Comparison of ENCODE assay signal across 12 cellular contexts in the genomic region with DNA sequence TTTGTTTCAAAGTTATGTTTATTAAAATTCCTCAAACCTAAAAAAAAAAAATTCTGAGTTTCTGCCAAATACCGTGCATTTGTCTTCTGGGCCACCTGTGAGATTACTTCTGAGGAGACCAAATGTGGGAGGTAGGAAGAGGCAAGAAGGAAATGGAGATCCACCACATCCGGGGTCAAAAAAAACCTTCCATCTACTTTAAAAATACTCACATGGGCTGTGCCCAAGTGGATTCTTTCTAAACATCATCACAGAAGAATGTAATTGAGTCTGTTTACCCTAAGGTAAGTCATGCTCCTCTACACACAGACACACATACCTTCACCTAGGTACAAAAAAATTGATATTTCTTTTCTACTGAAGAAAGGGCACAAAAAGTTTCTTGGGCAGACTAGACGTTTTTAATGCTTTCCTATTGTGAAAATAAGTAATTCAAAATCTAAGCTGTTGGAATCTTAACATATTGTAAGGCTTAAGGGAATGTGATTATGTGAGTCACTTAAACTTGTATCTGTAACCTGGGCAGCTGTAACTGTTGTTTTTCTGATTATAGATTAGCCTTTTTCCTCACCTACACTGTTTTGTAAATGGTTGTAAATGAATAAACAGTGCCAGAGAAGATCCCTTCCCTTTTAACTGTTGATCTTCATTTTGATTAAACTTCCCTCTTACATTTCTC. TPM values are rescaled to one million over a fixed set of nuclear protein-coding genes. Genes with fewer than 3 reads are reported as not detected.
DNase-seq lines count a peak whose midpoint lies in the region; ATAC-seq and TF ChIP-seq lines count a peak whose summit lies in the region.
"Had no signal": no experiment of that assay in that cellular context is flagged by ENCODE, and none has a peak within 500 bp of the region (broad histone marks: within the 10 kb centered on the region; RNA-seq: fewer than 3 reads in every experiment).

No MANE protein-coding gene starts in this region.

- DNase-seq in CD8-positive, alpha-beta memory T cell: peak in 2 of 5 donors; percentile 61 to 77
- DNase-seq in T-helper 2 cell treated with Interferon-gamma antibody and Interleukin-4, amounts not matched to agents 5 μg/mL and 100 μg/mL, for 36 hours (ENCODE audit: low spot score): peak; percentile 38
- DNase-seq in lower lobe of right lung: no peak
- no peak for DNase-seq in AG08396 (ENCODE audit: low spot score)
- DNase-seq in NCI-H524 (lab: John Stamatoyannopoulos, UW): no peak
- no peak for DNase-seq in NCI-H2107 (lab: John Stamatoyannopoulos, UW)
- DNase-seq: KG1; stimulated activated CD4-positive, alpha-beta T cell treated with anti-CD3 and anti-CD28 coated beads, Interleukin-12 subunit alpha, Interleukin-12 subunit beta, amount 100 ng/mL, for 4 hours had no signal

- H3K9me3 ChIP-seq in CD8-positive, alpha-beta memory T cell (ENCODE audit: low read length): no peaks in the 10 kb centered on the region
- no peaks in the 10 kb centered on the region for H3K9me3 ChIP-seq in HEK293 (ENCODE audit: control insufficient read depth, insufficient read depth, low read depth, low read length)
- no peaks in the 10 kb centered on the region for H3K9me3 ChIP-seq in lower lobe of right lung

- ATAC-seq in lower lobe of right lung: peak; percentile 75 to 91
- no peak for ATAC-seq in HG02610 (IDR thresholded peaks at IDR 0.05; ENCODE audit: unreplicated experiment)
- ATAC-seq: WTC11 had no signal

- H3K27ac Mint-ChIP-seq in CD8-positive, alpha-beta memory T cell: peak overlapping the region; percentile 75 to 98 (median 89)
- H3K27ac Mint-ChIP-seq in T-helper 2 cell treated with Interferon-gamma antibody and Interleukin-4, amounts not matched to agents 5 μg/mL and 100 μg/mL, for 36 hours: peak overlapping the region; percentile 87
- H3K27ac Mint-ChIP-seq: WTC11 had no signal

- intact Hi-C loops in lower lobe of right lung (cut with DNase I): no loop called here

- H3K36me3 ChIP-seq in CD8-positive, alpha-beta memory T cell (ENCODE audit: insufficient read depth, low read length): no peaks in the 10 kb centered on the region
- no peaks in the 10 kb centered on the region for H3K36me3 ChIP-seq in HEK293 (ENCODE audit: control insufficient read depth in 2 of 2, insufficient read depth in 1 of 2, low read length in 2 of 2)
- H3K36me3 ChIP-seq in lower lobe of right lung: peaks cover 2% of the 10 kb centered on the region

- POLR2A ChIA-PET in CD8-positive, alpha-beta memory T cell (lab: Charles Lee): interaction anchor here (0.6 to 1.0 kb wide), 2 partner anchors 20 to 37 kb away, joined by 4 read pairs; no protein-coding TSS in a partner anchor
- POLR2A ChIA-PET in HEK293 (lab: Yijun Ruan, JAX): no interaction called here

- CTCF ChIA-PET in CD8-positive, alpha-beta memory T cell (lab: Charles Lee): interaction anchor here (0.8 to 2.1 kb wide), 7 partner anchors 19 to 224 kb away, joined by 3 to 6 read pairs (median 5); no protein-coding TSS in a partner anchor
- CTCF ChIA-PET in HEK293 (lab: Yijun Ruan, JAX): interaction anchor here (0.5 to 1.5 kb wide), 3 partner anchors 9 to 108 kb away, joined by 3 to 5 read pairs (median 4); a partner anchor contains a TSS

- H3K27ac ChIP-seq in CD8-positive, alpha-beta memory T cell (ENCODE audit: low read depth, low read length): no peak overlapping the region
- H3K27ac ChIP-seq in HEK293 (ENCODE audit: extremely low read depth, low read depth, low read length): no peak overlapping the region
- H3K27ac ChIP-seq in lower lobe of right lung: peak overlapping the region; percentile 27

- H3K4me3 ChIP-seq in CD8-positive, alpha-beta memory T cell (ENCODE audit: low read length): no peak overlapping the region
- H3K4me3 ChIP-seq in HEK293 (ENCODE audit: low read depth, low read length): no peak overlapping the region
- no peak overlapping the region for H3K4me3 ChIP-seq in lower lobe of right lung
- H3K4me3 ChIP-seq: cardiac muscle cell had no signal

- H3K4me3 Mint-ChIP-seq in CD8-positive, alpha-beta memory T cell: peak overlapping the region; percentile 20 to 82 (median 68)
- H3K4me3 Mint-ChIP-seq in T-helper 2 cell treated with Interferon-gamma antibody and Interleukin-4, amounts not matched to agents 5 μg/mL and 100 μg/mL, for 36 hours: peak overlapping the region; percentile 78
- H3K4me3 Mint-ChIP-seq: WTC11 had no signal

- H3K4me1 Mint-ChIP-seq in CD8-positive, alpha-beta memory T cell: peaks cover 51 to 61% (median 60%) of the 10 kb centered on the region in 3 donors
- peaks cover 59% of the 10 kb centered on the region for H3K4me1 Mint-ChIP-seq in T-helper 2 cell treated with Interferon-gamma antibody and Interleukin-4, amounts not matched to agents 5 μg/mL and 100 μg/mL, for 36 hours (ENCODE audit: low read depth)
- H3K4me1 Mint-ChIP-seq: WTC11 had no signal

- H3K9me3 Mint-ChIP-seq in CD8-positive, alpha-beta memory T cell: no peaks in the 10 kb centered on the region
- H3K9me3 Mint-ChIP-seq in T-helper 2 cell treated with Interferon-gamma antibody and Interleukin-4, amounts not matched to agents 5 μg/mL and 100 μg/mL, for 36 hours: no peaks in the 10 kb centered on the region
- H3K9me3 Mint-ChIP-seq: WTC11 had no signal

- no peaks in the 10 kb centered on the region for H3K27me3 ChIP-seq in CD8-positive, alpha-beta memory T cell (ENCODE audit: insufficient read depth, low read length, poor library complexity, severe bottlenecking)
- H3K27me3 ChIP-seq in lower lobe of right lung (ENCODE audit: low read depth): no peaks in the 10 kb centered on the region
- H3K27me3 ChIP-seq: cardiac muscle cell had no signal

- TF ChIP-seq CTCF in HEK293 (tag by site-specific recombination; IDR thresholded peaks at IDR 0.05) (no peak), lower lobe of right lung (IDR thresholded peaks at IDR 0.05) (no peak)

- H3K36me3 Mint-ChIP-seq in CD8-positive, alpha-beta memory T cell: peaks cover 0 to 11% (median 8%) of the 10 kb centered on the region in 3 donors
- peaks cover 19% of the 10 kb centered on the region for H3K36me3 Mint-ChIP-seq in T-helper 2 cell treated with Interferon-gamma antibody and Interleukin-4, amounts not matched to agents 5 μg/mL and 100 μg/mL, for 36 hours (ENCODE audit: low read depth)

- H3K27me3 Mint-ChIP-seq in CD8-positive, alpha-beta memory T cell: no peaks in the 10 kb centered on the region
- no peaks in the 10 kb centered on the region for H3K27me3 Mint-ChIP-seq in T-helper 2 cell treated with Interferon-gamma antibody and Interleukin-4, amounts not matched to agents 5 μg/mL and 100 μg/mL, for 36 hours (ENCODE audit: low read depth)

- H3K4me1 ChIP-seq in CD8-positive, alpha-beta memory T cell (ENCODE audit: insufficient read depth, low read length): peaks cover 76% of the 10 kb centered on the region
- peaks cover 13% of the 10 kb centered on the region for H3K4me1 ChIP-seq in HEK293 (ENCODE audit: control insufficient read depth, insufficient read depth, low read length)
- peaks cover 10% of the 10 kb centered on the region for H3K4me1 ChIP-seq in lower lobe of right lung

TF ChIP-seq in HEK293, 187 proteins besides CTCF, POLR2A, EP300 and RAD21:
- TF ChIP-seq, protein P1, sequence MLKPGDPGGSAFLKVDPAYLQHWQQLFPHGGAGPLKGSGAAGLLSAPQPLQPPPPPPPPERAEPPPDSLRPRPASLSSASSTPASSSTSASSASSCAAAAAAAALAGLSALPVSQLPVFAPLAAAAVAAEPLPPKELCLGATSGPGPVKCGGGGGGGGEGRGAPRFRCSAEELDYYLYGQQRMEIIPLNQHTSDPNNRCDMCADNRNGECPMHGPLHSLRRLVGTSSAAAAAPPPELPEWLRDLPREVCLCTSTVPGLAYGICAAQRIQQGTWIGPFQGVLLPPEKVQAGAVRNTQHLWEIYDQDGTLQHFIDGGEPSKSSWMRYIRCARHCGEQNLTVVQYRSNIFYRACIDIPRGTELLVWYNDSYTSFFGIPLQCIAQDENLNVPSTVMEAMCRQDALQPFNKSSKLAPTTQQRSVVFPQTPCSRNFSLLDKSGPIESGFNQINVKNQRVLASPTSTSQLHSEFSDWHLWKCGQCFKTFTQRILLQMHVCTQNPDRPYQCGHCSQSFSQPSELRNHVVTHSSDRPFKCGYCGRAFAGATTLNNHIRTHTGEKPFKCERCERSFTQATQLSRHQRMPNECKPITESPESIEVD (tag by site-specific recombination; IDR thresholded peaks at IDR 0.05): peak; percentile 38; the same call in 1 of the 2 replicates
- TF ChIP-seq, protein P2, sequence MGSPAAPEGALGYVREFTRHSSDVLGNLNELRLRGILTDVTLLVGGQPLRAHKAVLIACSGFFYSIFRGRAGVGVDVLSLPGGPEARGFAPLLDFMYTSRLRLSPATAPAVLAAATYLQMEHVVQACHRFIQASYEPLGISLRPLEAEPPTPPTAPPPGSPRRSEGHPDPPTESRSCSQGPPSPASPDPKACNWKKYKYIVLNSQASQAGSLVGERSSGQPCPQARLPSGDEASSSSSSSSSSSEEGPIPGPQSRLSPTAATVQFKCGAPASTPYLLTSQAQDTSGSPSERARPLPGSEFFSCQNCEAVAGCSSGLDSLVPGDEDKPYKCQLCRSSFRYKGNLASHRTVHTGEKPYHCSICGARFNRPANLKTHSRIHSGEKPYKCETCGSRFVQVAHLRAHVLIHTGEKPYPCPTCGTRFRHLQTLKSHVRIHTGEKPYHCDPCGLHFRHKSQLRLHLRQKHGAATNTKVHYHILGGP (tag by site-specific recombination; IDR thresholded peaks at IDR 0.05): no peak

RNA-seq across cellular contexts. Expression of a gene that starts 19.1 kb away (rescaled TPM):
- 10 to 100 TPM; 63.0 to 69.2 TPM for total RNA-seq in CD8-positive, alpha-beta memory T cell
- 202 TPM for polyA plus RNA-seq in CD8-positive, alpha-beta memory T cell
- 108 TPM for total RNA-seq in lower lobe of right lung
